Comparison of ENCODE assay signal across 20 cellular contexts in the genomic region with DNA sequence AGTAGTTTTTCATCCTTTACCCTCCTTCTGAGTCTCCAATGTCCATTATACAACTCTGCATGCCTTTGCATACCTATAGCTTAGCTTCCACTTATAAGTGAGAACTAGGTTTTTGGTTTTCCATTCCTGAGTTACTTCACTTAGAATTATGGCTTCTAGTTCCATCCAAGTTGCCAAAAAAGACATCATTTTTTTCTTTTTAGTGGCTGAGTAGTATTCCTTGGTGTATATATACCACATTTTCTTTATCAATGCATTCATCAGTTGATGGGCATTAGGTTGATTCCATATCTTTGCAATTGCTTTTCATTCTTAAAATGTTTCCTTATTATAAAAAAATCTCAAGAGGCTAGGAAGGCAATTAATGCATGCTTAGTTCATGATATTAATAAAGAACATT.
"Had no signal": no experiment of that assay in that cellular context is flagged by ENCODE, and none has a peak within 500 bp of the region (broad histone marks: within the 10 kb centered on the region; RNA-seq: fewer than 3 reads in every experiment).

No MANE protein-coding gene starts in this region.

- H3K36me3 Mint-ChIP-seq: activated CD8-positive, alpha-beta memory T cell treated with anti-CD3 and anti-CD28 coated beads, Interleukin-2, amount 10 ng/mL, durations not matched to agents 7 days and 5 days; activated naive CD4-positive, alpha-beta T cell treated with anti-CD3 and anti-CD28 coated beads, Interleukin-2, amount 50 U/mL, for 72 hours; naive B cell; stimulated activated memory B cell treated with anti-CD40 and anti-IgM and Interleukin-4, amounts not matched to agents 10 μg/mL and 1 μg/mL and 100 μg/mL, for 72 hours; type B pancreatic cell had no signal

- H3K4me3 Mint-ChIP-seq: activated CD4-positive, alpha-beta T cell treated with anti-CD3 and anti-CD28 coated beads, Interleukin-2, amount 10 ng/mL, durations not matched to agents 24 days and 14 days; activated CD8-positive, alpha-beta memory T cell treated with anti-CD3 and anti-CD28 coated beads, Interleukin-2, amount 10 ng/mL, durations not matched to agents 7 days and 5 days; activated CD8-positive, alpha-beta T cell treated with anti-CD3 and anti-CD28 coated beads for 36 hours; central memory CD8-positive, alpha-beta T cell; endodermal cell; naive B cell; stimulated activated memory B cell treated with anti-CD40 and anti-IgM and Interleukin-4, amounts not matched to agents 10 μg/mL and 1 μg/mL and 100 μg/mL, for 72 hours; T-helper 17 cell; type B pancreatic cell had no signal

- H3K27me3 ChIP-seq: breast epithelium, heart right ventricle, sigmoid colon, stomach had no signal

- ATAC-seq: activated CD4-positive, CD25-positive, alpha-beta regulatory T cell treated with anti-CD3 and anti-CD28 coated beads, Interleukin-2, amount 50 U/mL, for 24 hours; activated CD8-positive, alpha-beta memory T cell treated with anti-CD3 and anti-CD28 coated beads, Interleukin-2, amount 10 ng/mL, durations not matched to agents 7 days and 5 days; activated CD8-positive, alpha-beta T cell treated with anti-CD3 and anti-CD28 coated beads for 36 hours; activated naive CD4-positive, alpha-beta T cell treated with anti-CD3 and anti-CD28 coated beads, Interleukin-2, amount 50 U/mL, for 72 hours; stimulated activated memory B cell treated with anti-CD40 and anti-IgM and Interleukin-4, amounts not matched to agents 10 μg/mL and 1 μg/mL and 100 μg/mL, for 72 hours; T-helper 17 cell had no signal

- H3K9me3 ChIP-seq: breast epithelium, heart right ventricle, lower lobe of right lung, sigmoid colon, stomach had no signal

- H3K4me3 ChIP-seq: breast epithelium, heart right ventricle, lower lobe of right lung, sigmoid colon, smooth muscle cell, stomach had no signal

- H3K36me3 ChIP-seq: breast epithelium, heart right ventricle, lower lobe of right lung, sigmoid colon, stomach had no signal

- H3K27ac Mint-ChIP-seq: activated CD4-positive, alpha-beta T cell treated with anti-CD3 and anti-CD28 coated beads, Interleukin-2, amount 10 ng/mL, durations not matched to agents 24 days and 14 days; activated CD8-positive, alpha-beta memory T cell treated with anti-CD3 and anti-CD28 coated beads, Interleukin-2, amount 10 ng/mL, durations not matched to agents 7 days and 5 days; activated CD8-positive, alpha-beta T cell treated with anti-CD3 and anti-CD28 coated beads for 36 hours; activated naive CD4-positive, alpha-beta T cell treated with anti-CD3 and anti-CD28 coated beads, Interleukin-2, amount 50 U/mL, for 72 hours; endodermal cell; naive B cell; stimulated activated memory B cell treated with anti-CD40 and anti-IgM and Interleukin-4, amounts not matched to agents 10 μg/mL and 1 μg/mL and 100 μg/mL, for 72 hours; T-helper 17 cell; type B pancreatic cell had no signal

- H3K27me3 Mint-ChIP-seq: activated CD4-positive, alpha-beta T cell treated with anti-CD3 and anti-CD28 coated beads, Interleukin-2, amount 10 ng/mL, durations not matched to agents 24 days and 14 days; activated CD8-positive, alpha-beta T cell treated with anti-CD3 and anti-CD28 coated beads for 36 hours; central memory CD8-positive, alpha-beta T cell; naive B cell; stimulated activated memory B cell treated with anti-CD40 and anti-IgM and Interleukin-4, amounts not matched to agents 10 μg/mL and 1 μg/mL and 100 μg/mL, for 72 hours; T-helper 17 cell; type B pancreatic cell had no signal

- DNase-seq: activated CD4-positive, alpha-beta T cell treated with anti-CD3 and anti-CD28 coated beads, Interleukin-2, amount 10 ng/mL, durations not matched to agents 24 days and 14 days; activated CD8-positive, alpha-beta memory T cell treated with anti-CD3 and anti-CD28 coated beads, Interleukin-2, amount 10 ng/mL, durations not matched to agents 7 days and 5 days; activated CD8-positive, alpha-beta T cell treated with anti-CD3 and anti-CD28 coated beads for 36 hours; activated gamma-delta T cell; activated T-cell treated with anti-CD3 and anti-CD28 coated beads for 4 hours; naive B cell; stimulated activated CD4-positive, alpha-beta T cell treated with anti-CD3 and anti-CD28 coated beads, Interleukin-15, amount 100 ng/mL, for 24 hours; T-helper 17 cell had no signal

- H3K4me2 ChIP-seq: smooth muscle cell had no signal

- H3K4me1 Mint-ChIP-seq: activated CD4-positive, alpha-beta T cell treated with anti-CD3 and anti-CD28 coated beads, Interleukin-2, amount 10 ng/mL, durations not matched to agents 24 days and 14 days; activated CD8-positive, alpha-beta memory T cell treated with anti-CD3 and anti-CD28 coated beads, Interleukin-2, amount 10 ng/mL, durations not matched to agents 7 days and 5 days; central memory CD8-positive, alpha-beta T cell; naive B cell; stimulated activated memory B cell treated with anti-CD40 and anti-IgM and Interleukin-4, amounts not matched to agents 10 μg/mL and 1 μg/mL and 100 μg/mL, for 72 hours had no signal

- H3K9me3 Mint-ChIP-seq: activated CD4-positive, alpha-beta T cell treated with anti-CD3 and anti-CD28 coated beads, Interleukin-2, amount 10 ng/mL, durations not matched to agents 24 days and 14 days; activated CD8-positive, alpha-beta T cell treated with anti-CD3 and anti-CD28 coated beads for 36 hours; activated naive CD4-positive, alpha-beta T cell treated with anti-CD3 and anti-CD28 coated beads, Interleukin-2, amount 50 U/mL, for 72 hours; central memory CD8-positive, alpha-beta T cell; endodermal cell; naive B cell; stimulated activated memory B cell treated with anti-CD40 and anti-IgM and Interleukin-4, amounts not matched to agents 10 μg/mL and 1 μg/mL and 100 μg/mL, for 72 hours; type B pancreatic cell had no signal
